1 cellular context compared by ENCODE assay signal in the genomic region with DNA sequence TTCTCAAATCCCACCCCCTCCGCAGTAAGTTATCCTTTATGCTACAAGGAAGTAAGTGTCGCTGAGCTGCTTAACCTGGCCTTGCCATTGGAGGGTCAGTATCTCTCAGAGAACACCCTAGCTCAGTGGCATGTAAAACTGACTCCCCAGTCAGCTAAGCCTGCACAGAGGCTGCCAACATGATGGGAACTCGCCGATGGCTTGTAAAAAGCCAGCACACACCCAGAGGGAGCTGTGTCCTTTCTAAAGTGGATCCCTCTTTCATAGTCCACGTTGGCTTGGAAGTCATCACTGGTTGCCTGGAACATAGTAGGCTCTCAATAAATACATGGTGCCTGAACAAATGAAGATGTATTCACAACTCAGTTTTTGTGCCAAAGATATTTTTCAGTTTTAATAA.
TF ChIP-seq lines count a peak whose summit lies in the region.

No MANE protein-coding gene starts in this region.

TF ChIP-seq in WTC11, 78 proteins besides CTCF, POLR2A, EP300 and RAD21 (continued from another document):
- TF ChIP-seq, protein P1, sequence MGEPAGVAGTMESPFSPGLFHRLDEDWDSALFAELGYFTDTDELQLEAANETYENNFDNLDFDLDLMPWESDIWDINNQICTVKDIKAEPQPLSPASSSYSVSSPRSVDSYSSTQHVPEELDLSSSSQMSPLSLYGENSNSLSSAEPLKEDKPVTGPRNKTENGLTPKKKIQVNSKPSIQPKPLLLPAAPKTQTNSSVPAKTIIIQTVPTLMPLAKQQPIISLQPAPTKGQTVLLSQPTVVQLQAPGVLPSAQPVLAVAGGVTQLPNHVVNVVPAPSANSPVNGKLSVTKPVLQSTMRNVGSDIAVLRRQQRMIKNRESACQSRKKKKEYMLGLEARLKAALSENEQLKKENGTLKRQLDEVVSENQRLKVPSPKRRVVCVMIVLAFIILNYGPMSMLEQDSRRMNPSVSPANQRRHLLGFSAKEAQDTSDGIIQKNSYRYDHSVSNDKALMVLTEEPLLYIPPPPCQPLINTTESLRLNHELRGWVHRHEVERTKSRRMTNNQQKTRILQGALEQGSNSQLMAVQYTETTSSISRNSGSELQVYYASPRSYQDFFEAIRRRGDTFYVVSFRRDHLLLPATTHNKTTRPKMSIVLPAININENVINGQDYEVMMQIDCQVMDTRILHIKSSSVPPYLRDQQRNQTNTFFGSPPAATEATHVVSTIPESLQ (CRISPR knock-in tag; IDR thresholded peaks at IDR 0.05) = no peak
- TF ChIP-seq JUN (CRISPR knock-in tag; IDR thresholded peaks at IDR 0.05) (no peak), TEAD4 (CRISPR knock-in tag; IDR thresholded peaks at IDR 0.05) (no peak), ZBTB21 (CRISPR knock-in tag; IDR thresholded peaks at IDR 0.05; ENCODE audit: borderline replicate concordance) (no peak), ZNF317 (CRISPR knock-in tag; IDR thresholded peaks at IDR 0.05; ENCODE audit: borderline replicate concordance, low read depth) (no peak), ETV6 (CRISPR knock-in tag; IDR thresholded peaks at IDR 0.05) (no peak), FOXP1 (CRISPR knock-in tag; IDR thresholded peaks at IDR 0.05; ENCODE audit: borderline replicate concordance) (no peak), GRHL2 (CRISPR knock-in tag; IDR thresholded peaks at IDR 0.05; ENCODE audit: insufficient replicate concordance, severe bottlenecking) (no peak), ZNF263 (CRISPR knock-in tag; IDR thresholded peaks at IDR 0.05; ENCODE audit: low read depth) (no peak), OVOL2 (CRISPR knock-in tag; IDR thresholded peaks at IDR 0.05; ENCODE audit: borderline replicate concordance) (no peak)
- TF ChIP-seq, protein P2, sequence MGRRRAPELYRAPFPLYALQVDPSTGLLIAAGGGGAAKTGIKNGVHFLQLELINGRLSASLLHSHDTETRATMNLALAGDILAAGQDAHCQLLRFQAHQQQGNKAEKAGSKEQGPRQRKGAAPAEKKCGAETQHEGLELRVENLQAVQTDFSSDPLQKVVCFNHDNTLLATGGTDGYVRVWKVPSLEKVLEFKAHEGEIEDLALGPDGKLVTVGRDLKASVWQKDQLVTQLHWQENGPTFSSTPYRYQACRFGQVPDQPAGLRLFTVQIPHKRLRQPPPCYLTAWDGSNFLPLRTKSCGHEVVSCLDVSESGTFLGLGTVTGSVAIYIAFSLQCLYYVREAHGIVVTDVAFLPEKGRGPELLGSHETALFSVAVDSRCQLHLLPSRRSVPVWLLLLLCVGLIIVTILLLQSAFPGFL (CRISPR knock-in tag; IDR thresholded peaks at IDR 0.05; ENCODE audit: borderline replicate concordance) = no peak
- TF ChIP-seq, protein P3, sequence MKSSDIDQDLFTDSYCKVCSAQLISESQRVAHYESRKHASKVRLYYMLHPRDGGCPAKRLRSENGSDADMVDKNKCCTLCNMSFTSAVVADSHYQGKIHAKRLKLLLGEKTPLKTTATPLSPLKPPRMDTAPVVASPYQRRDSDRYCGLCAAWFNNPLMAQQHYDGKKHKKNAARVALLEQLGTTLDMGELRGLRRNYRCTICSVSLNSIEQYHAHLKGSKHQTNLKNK (CRISPR knock-in tag; IDR thresholded peaks at IDR 0.05) = no peak
- TF ChIP-seq, protein P4, sequence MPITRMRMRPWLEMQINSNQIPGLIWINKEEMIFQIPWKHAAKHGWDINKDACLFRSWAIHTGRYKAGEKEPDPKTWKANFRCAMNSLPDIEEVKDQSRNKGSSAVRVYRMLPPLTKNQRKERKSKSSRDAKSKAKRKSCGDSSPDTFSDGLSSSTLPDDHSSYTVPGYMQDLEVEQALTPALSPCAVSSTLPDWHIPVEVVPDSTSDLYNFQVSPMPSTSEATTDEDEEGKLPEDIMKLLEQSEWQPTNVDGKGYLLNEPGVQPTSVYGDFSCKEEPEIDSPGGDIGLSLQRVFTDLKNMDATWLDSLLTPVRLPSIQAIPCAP (CRISPR knock-in tag; IDR thresholded peaks at IDR 0.05) = no peak
- TF ChIP-seq, protein P5, sequence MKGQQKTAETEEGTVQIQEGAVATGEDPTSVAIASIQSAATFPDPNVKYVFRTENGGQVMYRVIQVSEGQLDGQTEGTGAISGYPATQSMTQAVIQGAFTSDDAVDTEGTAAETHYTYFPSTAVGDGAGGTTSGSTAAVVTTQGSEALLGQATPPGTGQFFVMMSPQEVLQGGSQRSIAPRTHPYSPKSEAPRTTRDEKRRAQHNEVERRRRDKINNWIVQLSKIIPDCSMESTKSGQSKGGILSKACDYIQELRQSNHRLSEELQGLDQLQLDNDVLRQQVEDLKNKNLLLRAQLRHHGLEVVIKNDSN (CRISPR knock-in tag; IDR thresholded peaks at IDR 0.05) = no peak
- TF ChIP-seq, protein P6, sequence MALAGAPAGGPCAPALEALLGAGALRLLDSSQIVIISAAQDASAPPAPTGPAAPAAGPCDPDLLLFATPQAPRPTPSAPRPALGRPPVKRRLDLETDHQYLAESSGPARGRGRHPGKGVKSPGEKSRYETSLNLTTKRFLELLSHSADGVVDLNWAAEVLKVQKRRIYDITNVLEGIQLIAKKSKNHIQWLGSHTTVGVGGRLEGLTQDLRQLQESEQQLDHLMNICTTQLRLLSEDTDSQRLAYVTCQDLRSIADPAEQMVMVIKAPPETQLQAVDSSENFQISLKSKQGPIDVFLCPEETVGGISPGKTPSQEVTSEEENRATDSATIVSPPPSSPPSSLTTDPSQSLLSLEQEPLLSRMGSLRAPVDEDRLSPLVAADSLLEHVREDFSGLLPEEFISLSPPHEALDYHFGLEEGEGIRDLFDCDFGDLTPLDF (CRISPR knock-in tag; IDR thresholded peaks at IDR 0.05) = no peak
- TF ChIP-seq, protein P7, sequence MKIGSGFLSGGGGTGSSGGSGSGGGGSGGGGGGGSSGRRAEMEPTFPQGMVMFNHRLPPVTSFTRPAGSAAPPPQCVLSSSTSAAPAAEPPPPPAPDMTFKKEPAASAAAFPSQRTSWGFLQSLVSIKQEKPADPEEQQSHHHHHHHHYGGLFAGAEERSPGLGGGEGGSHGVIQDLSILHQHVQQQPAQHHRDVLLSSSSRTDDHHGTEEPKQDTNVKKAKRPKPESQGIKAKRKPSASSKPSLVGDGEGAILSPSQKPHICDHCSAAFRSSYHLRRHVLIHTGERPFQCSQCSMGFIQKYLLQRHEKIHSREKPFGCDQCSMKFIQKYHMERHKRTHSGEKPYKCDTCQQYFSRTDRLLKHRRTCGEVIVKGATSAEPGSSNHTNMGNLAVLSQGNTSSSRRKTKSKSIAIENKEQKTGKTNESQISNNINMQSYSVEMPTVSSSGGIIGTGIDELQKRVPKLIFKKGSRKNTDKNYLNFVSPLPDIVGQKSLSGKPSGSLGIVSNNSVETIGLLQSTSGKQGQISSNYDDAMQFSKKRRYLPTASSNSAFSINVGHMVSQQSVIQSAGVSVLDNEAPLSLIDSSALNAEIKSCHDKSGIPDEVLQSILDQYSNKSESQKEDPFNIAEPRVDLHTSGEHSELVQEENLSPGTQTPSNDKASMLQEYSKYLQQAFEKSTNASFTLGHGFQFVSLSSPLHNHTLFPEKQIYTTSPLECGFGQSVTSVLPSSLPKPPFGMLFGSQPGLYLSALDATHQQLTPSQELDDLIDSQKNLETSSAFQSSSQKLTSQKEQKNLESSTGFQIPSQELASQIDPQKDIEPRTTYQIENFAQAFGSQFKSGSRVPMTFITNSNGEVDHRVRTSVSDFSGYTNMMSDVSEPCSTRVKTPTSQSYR (CRISPR knock-in tag; IDR thresholded peaks at IDR 0.05) = no peak
- TF ChIP-seq, protein P8, sequence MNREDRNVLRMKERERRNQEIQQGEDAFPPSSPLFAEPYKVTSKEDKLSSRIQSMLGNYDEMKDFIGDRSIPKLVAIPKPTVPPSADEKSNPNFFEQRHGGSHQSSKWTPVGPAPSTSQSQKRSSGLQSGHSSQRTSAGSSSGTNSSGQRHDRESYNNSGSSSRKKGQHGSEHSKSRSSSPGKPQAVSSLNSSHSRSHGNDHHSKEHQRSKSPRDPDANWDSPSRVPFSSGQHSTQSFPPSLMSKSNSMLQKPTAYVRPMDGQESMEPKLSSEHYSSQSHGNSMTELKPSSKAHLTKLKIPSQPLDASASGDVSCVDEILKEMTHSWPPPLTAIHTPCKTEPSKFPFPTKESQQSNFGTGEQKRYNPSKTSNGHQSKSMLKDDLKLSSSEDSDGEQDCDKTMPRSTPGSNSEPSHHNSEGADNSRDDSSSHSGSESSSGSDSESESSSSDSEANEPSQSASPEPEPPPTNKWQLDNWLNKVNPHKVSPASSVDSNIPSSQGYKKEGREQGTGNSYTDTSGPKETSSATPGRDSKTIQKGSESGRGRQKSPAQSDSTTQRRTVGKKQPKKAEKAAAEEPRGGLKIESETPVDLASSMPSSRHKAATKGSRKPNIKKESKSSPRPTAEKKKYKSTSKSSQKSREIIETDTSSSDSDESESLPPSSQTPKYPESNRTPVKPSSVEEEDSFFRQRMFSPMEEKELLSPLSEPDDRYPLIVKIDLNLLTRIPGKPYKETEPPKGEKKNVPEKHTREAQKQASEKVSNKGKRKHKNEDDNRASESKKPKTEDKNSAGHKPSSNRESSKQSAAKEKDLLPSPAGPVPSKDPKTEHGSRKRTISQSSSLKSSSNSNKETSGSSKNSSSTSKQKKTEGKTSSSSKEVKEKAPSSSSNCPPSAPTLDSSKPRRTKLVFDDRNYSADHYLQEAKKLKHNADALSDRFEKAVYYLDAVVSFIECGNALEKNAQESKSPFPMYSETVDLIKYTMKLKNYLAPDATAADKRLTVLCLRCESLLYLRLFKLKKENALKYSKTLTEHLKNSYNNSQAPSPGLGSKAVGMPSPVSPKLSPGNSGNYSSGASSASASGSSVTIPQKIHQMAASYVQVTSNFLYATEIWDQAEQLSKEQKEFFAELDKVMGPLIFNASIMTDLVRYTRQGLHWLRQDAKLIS (CRISPR knock-in tag; IDR thresholded peaks at IDR 0.05; ENCODE audit: borderline replicate concordance) = no peak
